Comparison of ENCODE assay signal across 1 cellular context in the genomic region with DNA sequence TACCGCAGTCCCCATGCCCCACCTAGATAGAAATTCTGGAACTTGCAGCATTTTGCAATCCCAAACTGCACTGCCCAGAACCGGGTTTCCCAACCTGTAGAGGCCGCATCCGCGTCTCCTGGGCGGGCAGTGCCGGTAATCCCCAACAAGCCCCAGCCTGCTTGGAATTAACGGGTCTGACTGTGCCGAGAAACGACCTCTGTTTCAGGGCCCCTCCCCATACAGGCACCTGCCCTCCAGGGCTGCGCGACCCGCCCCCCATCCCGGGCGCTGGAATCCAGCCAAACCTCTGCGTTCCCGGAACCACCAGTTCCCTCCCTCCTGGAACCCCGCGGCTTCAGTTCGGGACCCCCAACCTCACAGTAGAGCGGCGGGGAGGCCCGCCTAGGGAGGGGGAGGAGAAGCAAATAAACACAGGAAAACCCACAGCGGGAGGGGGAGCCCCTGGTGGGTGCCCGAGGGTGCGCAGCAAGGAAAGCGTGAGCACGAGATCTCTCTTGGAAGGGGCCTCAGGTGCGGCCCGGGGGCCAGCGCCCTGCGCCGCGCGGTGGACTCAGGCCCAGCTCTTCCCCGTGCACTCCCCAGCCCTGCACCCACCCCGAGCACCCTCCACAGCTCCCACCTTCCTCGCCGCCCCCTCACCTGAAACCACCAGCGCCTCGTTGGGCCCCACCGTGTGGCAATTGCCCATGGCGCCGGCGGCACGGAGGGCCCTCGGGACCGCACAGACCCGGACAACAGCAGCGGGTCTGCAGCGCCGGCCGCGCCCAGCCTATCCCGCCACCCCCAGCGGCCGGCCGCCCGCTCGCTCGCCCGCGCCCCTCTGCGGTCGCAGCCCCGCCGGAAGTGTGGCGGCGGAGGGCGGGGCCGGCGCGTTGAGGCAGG.
A peak's percentile ranks its signal among the peaks of the same experiment; 100 is the strongest.
TF ChIP-seq lines count a peak whose summit lies in the region.

A gene with protein sequence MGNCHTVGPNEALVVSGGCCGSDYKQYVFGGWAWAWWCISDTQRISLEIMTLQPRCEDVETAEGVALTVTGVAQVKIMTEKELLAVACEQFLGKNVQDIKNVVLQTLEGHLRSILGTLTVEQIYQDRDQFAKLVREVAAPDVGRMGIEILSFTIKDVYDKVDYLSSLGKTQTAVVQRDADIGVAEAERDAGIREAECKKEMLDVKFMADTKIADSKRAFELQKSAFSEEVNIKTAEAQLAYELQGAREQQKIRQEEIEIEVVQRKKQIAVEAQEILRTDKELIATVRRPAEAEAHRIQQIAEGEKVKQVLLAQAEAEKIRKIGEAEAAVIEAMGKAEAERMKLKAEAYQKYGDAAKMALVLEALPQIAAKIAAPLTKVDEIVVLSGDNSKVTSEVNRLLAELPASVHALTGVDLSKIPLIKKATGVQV (minus strand): TSS at position 850 of the 885 bp plus-strand sequence. CDS start 159 bp downstream, at position 691.

TF ChIP-seq in HepG2, 621 proteins besides CTCF, POLR2A, EP300 and RAD21 (continued from another document and continues in another):
- TF ChIP-seq, protein P1, sequence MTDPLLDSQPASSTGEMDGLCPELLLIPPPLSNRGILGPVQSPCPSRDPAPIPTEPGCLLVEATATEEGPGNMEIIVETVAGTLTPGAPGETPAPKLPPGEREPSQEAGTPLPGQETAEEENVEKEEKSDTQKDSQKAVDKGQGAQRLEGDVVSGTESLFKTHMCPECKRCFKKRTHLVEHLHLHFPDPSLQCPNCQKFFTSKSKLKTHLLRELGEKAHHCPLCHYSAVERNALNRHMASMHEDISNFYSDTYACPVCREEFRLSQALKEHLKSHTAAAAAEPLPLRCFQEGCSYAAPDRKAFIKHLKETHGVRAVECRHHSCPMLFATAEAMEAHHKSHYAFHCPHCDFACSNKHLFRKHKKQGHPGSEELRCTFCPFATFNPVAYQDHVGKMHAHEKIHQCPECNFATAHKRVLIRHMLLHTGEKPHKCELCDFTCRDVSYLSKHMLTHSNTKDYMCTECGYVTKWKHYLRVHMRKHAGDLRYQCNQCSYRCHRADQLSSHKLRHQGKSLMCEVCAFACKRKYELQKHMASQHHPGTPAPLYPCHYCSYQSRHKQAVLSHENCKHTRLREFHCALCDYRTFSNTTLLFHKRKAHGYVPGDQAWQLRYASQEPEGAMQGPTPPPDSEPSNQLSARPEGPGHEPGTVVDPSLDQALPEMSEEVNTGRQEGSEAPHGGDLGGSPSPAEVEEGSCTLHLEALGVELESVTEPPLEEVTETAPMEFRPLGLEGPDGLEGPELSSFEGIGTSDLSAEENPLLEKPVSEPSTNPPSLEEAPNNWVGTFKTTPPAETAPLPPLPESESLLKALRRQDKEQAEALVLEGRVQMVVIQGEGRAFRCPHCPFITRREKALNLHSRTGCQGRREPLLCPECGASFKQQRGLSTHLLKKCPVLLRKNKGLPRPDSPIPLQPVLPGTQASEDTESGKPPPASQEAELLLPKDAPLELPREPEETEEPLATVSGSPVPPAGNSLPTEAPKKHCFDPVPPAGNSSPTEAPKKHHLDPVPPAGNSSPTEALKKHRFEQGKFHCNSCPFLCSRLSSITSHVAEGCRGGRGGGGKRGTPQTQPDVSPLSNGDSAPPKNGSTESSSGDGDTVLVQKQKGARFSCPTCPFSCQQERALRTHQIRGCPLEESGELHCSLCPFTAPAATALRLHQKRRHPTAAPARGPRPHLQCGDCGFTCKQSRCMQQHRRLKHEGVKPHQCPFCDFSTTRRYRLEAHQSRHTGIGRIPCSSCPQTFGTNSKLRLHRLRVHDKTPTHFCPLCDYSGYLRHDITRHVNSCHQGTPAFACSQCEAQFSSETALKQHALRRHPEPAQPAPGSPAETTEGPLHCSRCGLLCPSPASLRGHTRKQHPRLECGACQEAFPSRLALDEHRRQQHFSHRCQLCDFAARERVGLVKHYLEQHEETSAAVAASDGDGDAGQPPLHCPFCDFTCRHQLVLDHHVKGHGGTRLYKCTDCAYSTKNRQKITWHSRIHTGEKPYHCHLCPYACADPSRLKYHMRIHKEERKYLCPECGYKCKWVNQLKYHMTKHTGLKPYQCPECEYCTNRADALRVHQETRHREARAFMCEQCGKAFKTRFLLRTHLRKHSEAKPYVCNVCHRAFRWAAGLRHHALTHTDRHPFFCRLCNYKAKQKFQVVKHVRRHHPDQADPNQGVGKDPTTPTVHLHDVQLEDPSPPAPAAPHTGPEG (CRISPR knock-in tag; IDR thresholded peaks at IDR 0.05): peak; percentile 72; the same call in 1 of the 2 replicates
- TF ChIP-seq ZNF572 (CRISPR knock-in tag; IDR thresholded peaks at IDR 0.05) (no peak), RNF2 (conservative IDR thresholded peaks at IDR 0.05; ENCODE audit: low read depth) (no peak), ZNF547 (CRISPR knock-in tag; IDR thresholded peaks at IDR 0.05) (peak; percentile 58; the same call in 1 of the 2 replicates), ZNF317 (CRISPR knock-in tag; IDR thresholded peaks at IDR 0.05) (no peak), ZNF619 (CRISPR knock-in tag; IDR thresholded peaks at IDR 0.05) (no peak), ZNF34 (CRISPR knock-in tag; IDR thresholded peaks at IDR 0.05; ENCODE audit: borderline replicate concordance) (no peak), ZNF737 (CRISPR knock-in tag; IDR thresholded peaks at IDR 0.05; ENCODE audit: borderline replicate concordance) (no peak), ZNF263 (CRISPR knock-in tag; IDR thresholded peaks at IDR 0.05) (no peak), KDM5A (IDR thresholded peaks at IDR 0.05; ENCODE audit: borderline replicate concordance, low read length) (peak; percentile 53; the same call in 1 of the 2 replicates), SP1 (IDR thresholded peaks at IDR 0.05) (no peak), SP1 (CRISPR knock-in tag; IDR thresholded peaks at IDR 0.05) (no peak), NFIB (CRISPR knock-in tag; IDR thresholded peaks at IDR 0.05; ENCODE audit: borderline replicate concordance) (no peak), PRMT3 (CRISPR knock-in tag; IDR thresholded peaks at IDR 0.05; ENCODE audit: borderline replicate concordance, low read depth) (peak; percentile 59; the same call in 1 of the 2 replicates), KDM2A (CRISPR knock-in tag; IDR thresholded peaks at IDR 0.05; ENCODE audit: borderline replicate concordance, low read depth) (peak; percentile 94), NR2F6 (IDR thresholded peaks at IDR 0.05) (no peak), NR2F6 (CRISPR knock-in tag; IDR thresholded peaks at IDR 0.05) (peak; percentile 7; the same call in 1 of the 2 replicates), ZNF850 (CRISPR knock-in tag; conservative IDR thresholded peaks at IDR 0.05) (no peak), ZBTB1 (CRISPR knock-in tag; IDR thresholded peaks at IDR 0.05; ENCODE audit: borderline replicate concordance) (no peak), ELF1 (CRISPR knock-in tag; IDR thresholded peaks at IDR 0.05) (peak; percentile 56)
- TF ChIP-seq, protein P2, sequence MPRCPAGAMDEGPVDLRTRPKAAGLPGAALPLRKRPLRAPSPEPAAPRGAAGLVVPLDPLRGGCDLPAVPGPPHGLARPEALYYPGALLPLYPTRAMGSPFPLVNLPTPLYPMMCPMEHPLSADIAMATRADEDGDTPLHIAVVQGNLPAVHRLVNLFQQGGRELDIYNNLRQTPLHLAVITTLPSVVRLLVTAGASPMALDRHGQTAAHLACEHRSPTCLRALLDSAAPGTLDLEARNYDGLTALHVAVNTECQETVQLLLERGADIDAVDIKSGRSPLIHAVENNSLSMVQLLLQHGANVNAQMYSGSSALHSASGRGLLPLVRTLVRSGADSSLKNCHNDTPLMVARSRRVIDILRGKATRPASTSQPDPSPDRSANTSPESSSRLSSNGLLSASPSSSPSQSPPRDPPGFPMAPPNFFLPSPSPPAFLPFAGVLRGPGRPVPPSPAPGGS (CRISPR knock-in tag; IDR thresholded peaks at IDR 0.05): peak; percentile 75; the same call in 1 of the 2 replicates
- TF ChIP-seq, protein P3, sequence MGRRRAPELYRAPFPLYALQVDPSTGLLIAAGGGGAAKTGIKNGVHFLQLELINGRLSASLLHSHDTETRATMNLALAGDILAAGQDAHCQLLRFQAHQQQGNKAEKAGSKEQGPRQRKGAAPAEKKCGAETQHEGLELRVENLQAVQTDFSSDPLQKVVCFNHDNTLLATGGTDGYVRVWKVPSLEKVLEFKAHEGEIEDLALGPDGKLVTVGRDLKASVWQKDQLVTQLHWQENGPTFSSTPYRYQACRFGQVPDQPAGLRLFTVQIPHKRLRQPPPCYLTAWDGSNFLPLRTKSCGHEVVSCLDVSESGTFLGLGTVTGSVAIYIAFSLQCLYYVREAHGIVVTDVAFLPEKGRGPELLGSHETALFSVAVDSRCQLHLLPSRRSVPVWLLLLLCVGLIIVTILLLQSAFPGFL (CRISPR knock-in tag; IDR thresholded peaks at IDR 0.05): no peak
- TF ChIP-seq, protein P4, sequence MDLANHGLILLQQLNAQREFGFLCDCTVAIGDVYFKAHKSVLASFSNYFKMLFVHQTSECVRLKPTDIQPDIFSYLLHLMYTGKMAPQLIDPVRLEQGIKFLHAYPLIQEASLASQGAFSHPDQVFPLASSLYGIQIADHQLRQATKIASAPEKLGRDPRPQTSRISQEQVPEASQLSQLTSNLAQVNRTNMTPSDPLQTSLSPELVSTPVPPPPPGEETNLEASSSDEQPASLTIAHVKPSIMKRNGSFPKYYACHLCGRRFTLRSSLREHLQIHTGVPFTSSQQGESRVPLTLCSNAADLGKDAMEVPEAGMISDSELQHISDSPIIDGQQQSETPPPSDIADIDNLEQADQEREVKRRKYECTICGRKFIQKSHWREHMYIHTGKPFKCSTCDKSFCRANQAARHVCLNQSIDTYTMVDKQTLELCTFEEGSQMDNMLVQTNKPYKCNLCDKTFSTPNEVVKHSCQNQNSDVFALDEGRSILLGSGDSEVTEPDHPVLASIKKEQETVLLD (CRISPR knock-in tag; IDR thresholded peaks at IDR 0.05; ENCODE audit: low read depth): peak; percentile 79; the same call in 1 of the 2 replicates
- TF ChIP-seq, protein P5, sequence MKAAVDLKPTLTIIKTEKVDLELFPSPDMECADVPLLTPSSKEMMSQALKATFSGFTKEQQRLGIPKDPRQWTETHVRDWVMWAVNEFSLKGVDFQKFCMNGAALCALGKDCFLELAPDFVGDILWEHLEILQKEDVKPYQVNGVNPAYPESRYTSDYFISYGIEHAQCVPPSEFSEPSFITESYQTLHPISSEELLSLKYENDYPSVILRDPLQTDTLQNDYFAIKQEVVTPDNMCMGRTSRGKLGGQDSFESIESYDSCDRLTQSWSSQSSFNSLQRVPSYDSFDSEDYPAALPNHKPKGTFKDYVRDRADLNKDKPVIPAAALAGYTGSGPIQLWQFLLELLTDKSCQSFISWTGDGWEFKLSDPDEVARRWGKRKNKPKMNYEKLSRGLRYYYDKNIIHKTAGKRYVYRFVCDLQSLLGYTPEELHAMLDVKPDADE (CRISPR knock-in tag; IDR thresholded peaks at IDR 0.05): no peak
- TF ChIP-seq, protein P6, sequence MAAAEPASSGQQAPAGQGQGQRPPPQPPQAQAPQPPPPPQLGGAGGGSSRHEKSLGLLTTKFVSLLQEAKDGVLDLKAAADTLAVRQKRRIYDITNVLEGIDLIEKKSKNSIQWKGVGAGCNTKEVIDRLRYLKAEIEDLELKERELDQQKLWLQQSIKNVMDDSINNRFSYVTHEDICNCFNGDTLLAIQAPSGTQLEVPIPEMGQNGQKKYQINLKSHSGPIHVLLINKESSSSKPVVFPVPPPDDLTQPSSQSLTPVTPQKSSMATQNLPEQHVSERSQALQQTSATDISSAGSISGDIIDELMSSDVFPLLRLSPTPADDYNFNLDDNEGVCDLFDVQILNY (CRISPR knock-in tag; conservative IDR thresholded peaks at IDR 0.05): no peak
- TF ChIP-seq, protein P7, sequence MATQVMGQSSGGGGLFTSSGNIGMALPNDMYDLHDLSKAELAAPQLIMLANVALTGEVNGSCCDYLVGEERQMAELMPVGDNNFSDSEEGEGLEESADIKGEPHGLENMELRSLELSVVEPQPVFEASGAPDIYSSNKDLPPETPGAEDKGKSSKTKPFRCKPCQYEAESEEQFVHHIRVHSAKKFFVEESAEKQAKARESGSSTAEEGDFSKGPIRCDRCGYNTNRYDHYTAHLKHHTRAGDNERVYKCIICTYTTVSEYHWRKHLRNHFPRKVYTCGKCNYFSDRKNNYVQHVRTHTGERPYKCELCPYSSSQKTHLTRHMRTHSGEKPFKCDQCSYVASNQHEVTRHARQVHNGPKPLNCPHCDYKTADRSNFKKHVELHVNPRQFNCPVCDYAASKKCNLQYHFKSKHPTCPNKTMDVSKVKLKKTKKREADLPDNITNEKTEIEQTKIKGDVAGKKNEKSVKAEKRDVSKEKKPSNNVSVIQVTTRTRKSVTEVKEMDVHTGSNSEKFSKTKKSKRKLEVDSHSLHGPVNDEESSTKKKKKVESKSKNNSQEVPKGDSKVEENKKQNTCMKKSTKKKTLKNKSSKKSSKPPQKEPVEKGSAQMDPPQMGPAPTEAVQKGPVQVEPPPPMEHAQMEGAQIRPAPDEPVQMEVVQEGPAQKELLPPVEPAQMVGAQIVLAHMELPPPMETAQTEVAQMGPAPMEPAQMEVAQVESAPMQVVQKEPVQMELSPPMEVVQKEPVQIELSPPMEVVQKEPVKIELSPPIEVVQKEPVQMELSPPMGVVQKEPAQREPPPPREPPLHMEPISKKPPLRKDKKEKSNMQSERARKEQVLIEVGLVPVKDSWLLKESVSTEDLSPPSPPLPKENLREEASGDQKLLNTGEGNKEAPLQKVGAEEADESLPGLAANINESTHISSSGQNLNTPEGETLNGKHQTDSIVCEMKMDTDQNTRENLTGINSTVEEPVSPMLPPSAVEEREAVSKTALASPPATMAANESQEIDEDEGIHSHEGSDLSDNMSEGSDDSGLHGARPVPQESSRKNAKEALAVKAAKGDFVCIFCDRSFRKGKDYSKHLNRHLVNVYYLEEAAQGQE (IDR thresholded peaks at IDR 0.05; ENCODE audit: borderline replicate concordance in 1 of 2, low read depth in 1 of 2, low read length in 2 of 2): peak in 1 of 2 experiments; percentile 13; a peak in 1 of 4 replicates
- TF ChIP-seq, protein P8, sequence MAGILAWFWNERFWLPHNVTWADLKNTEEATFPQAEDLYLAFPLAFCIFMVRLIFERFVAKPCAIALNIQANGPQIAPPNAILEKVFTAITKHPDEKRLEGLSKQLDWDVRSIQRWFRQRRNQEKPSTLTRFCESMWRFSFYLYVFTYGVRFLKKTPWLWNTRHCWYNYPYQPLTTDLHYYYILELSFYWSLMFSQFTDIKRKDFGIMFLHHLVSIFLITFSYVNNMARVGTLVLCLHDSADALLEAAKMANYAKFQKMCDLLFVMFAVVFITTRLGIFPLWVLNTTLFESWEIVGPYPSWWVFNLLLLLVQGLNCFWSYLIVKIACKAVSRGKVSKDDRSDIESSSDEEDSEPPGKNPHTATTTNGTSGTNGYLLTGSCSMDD (CRISPR knock-in tag; IDR thresholded peaks at IDR 0.05): no peak
- TF ChIP-seq, protein P9, sequence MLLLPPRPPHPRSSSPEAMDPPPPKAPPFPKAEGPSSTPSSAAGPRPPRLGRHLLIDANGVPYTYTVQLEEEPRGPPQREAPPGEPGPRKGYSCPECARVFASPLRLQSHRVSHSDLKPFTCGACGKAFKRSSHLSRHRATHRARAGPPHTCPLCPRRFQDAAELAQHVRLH (CRISPR knock-in tag; IDR thresholded peaks at IDR 0.05; ENCODE audit: borderline replicate concordance, low read depth): 0 out of 2 replicates have a peak, but pooled peaks have one; percentile 38
- TF ChIP-seq, protein P10, sequence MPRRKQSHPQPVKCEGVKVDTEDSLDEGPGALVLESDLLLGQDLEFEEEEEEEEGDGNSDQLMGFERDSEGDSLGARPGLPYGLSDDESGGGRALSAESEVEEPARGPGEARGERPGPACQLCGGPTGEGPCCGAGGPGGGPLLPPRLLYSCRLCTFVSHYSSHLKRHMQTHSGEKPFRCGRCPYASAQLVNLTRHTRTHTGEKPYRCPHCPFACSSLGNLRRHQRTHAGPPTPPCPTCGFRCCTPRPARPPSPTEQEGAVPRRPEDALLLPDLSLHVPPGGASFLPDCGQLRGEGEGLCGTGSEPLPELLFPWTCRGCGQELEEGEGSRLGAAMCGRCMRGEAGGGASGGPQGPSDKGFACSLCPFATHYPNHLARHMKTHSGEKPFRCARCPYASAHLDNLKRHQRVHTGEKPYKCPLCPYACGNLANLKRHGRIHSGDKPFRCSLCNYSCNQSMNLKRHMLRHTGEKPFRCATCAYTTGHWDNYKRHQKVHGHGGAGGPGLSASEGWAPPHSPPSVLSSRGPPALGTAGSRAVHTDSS (CRISPR knock-in tag; conservative IDR thresholded peaks at IDR 0.05): no peak
